8 cellular contexts compared by ENCODE assay signal in the genomic region with DNA sequence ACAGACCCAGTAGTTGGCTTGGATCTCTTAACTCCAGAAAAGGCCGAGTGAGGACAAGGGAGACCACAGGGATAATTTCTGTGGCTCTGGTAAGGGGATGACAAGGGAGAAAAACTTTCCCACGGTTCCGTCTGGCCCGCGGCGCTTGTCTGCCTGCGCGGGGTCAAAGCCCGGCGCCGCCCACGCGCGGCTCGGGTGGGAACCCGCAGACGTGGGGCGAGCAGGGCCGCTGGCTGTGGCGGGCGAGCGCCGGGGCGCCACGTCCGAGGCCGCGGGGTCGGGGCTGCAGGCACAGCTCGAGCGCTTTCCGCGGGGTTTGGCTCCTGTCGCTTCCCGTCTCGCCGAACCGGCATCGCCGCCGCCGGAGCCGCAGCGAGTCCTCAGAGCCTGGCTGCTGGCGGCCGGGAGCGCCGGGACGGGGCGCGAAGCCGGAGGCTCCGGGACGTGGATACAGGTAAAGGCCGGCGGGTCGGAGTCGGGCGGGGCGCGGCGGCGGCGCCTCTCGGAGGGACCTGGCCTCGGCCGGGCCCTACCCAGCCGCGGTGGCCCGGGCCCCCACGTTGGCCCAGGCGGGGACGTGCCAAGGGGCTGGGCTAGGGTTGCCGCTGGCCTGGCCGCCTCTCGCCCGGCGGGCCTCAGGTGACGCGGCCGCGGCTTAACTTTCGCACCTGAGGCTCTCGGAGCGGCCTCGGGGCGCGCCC. TPM values are rescaled to one million over a fixed set of nuclear protein-coding genes. Genes with fewer than 3 reads are reported as not detected.
DNase-seq lines count a peak whose midpoint lies in the region; ATAC-seq, FAIRE-seq and TF ChIP-seq lines count a peak whose summit lies in the region.

Gene RNF180, plus strand, starts transcription at position 344 of the 701 bp plus-strand sequence. CDS start 34,965 bp downstream, outside the sequence.

- H3K4me1 ChIP-seq in neuron (ENCODE audit: insufficient read depth, low read length): peaks cover 5% of the 10 kb centered on the region

- H3K9me3 ChIP-seq in neuron (ENCODE audit: low read length): no peaks in the 10 kb centered on the region

- H3K4me3 Mint-ChIP-seq in activated T-helper 1 cell treated with anti-CD3 and anti-CD28 coated beads, Interleukin-12 subunit alpha, Interleukin-12 subunit beta, Interleukin-2, Interleukin-4 antibody, amounts not matched to agents 30 ng/mL and 10 ng/mL and 1 ng/mL, durations not matched to agents 14 hours and 24 hours and 36 hours: peak within 1 kb of the TSS; percentile 19
- H3K4me3 Mint-ChIP-seq in glutamatergic neuron (ENCODE audit: unreplicated experiment): peak within 1 kb of the TSS; percentile 94

- H2AFZ ChIP-seq in neuron (ENCODE audit: low read depth, low read length): peak within 1 kb of the TSS; percentile 98

- TF ChIP-seq CTCF in D721Med (IDR thresholded peaks at IDR 0.05; ENCODE audit: insufficient read depth, missing control alignments) (no peak), glutamatergic neuron (IDR thresholded peaks at IDR 0.05; ENCODE audit: partially characterized antibody, unreplicated experiment) (no peak)

- H3K9me3 Mint-ChIP-seq in activated T-helper 1 cell treated with anti-CD3 and anti-CD28 coated beads, Interleukin-12 subunit alpha, Interleukin-12 subunit beta, Interleukin-2, Interleukin-4 antibody, amounts not matched to agents 30 ng/mL and 10 ng/mL and 1 ng/mL, durations not matched to agents 14 hours and 24 hours and 36 hours: no peaks in the 10 kb centered on the region
- H3K9me3 Mint-ChIP-seq in glutamatergic neuron (ENCODE audit: unreplicated experiment): peaks cover 4% of the 10 kb centered on the region

- H3K27ac Mint-ChIP-seq in activated T-helper 1 cell treated with anti-CD3 and anti-CD28 coated beads, Interleukin-12 subunit alpha, Interleukin-12 subunit beta, Interleukin-2, Interleukin-4 antibody, amounts not matched to agents 30 ng/mL and 10 ng/mL and 1 ng/mL, durations not matched to agents 14 hours and 24 hours and 36 hours: no peak within 1 kb of the TSS
- H3K27ac Mint-ChIP-seq in glutamatergic neuron (ENCODE audit: unreplicated experiment): peak within 1 kb of the TSS; percentile 14

- no peaks in the 10 kb centered on the region for H3K36me3 Mint-ChIP-seq in activated T-helper 1 cell treated with anti-CD3 and anti-CD28 coated beads, Interleukin-12 subunit alpha, Interleukin-12 subunit beta, Interleukin-2, Interleukin-4 antibody, amounts not matched to agents 30 ng/mL and 10 ng/mL and 1 ng/mL, durations not matched to agents 14 hours and 24 hours and 36 hours (ENCODE audit: low read depth)
- H3K36me3 Mint-ChIP-seq in glutamatergic neuron (ENCODE audit: unreplicated experiment): no peaks in the 10 kb centered on the region

- DNase-seq in D721Med (ENCODE audit: insufficient read length, low spot score) (peak; percentile 32), glutamatergic neuron (peak; percentile 80), SW 1271 (lab: John Stamatoyannopoulos, UW) (no peak), CD1c-positive myeloid dendritic cell (ENCODE audit: extremely low spot score) (no peak)
- DNase-seq in activated T-helper 1 cell treated with anti-CD3 and anti-CD28 coated beads, Interleukin-12 subunit alpha, Interleukin-12 subunit beta, Interleukin-2, Interleukin-4 antibody, amounts not matched to agents 30 ng/mL and 10 ng/mL and 1 ng/mL, durations not matched to agents 14 hours and 24 hours and 36 hours (ENCODE audit: low spot score): no peak

- no peaks in the 10 kb centered on the region for H3K4me1 Mint-ChIP-seq in activated T-helper 1 cell treated with anti-CD3 and anti-CD28 coated beads, Interleukin-12 subunit alpha, Interleukin-12 subunit beta, Interleukin-2, Interleukin-4 antibody, amounts not matched to agents 30 ng/mL and 10 ng/mL and 1 ng/mL, durations not matched to agents 14 hours and 24 hours and 36 hours (ENCODE audit: low read depth)
- H3K4me1 Mint-ChIP-seq in glutamatergic neuron (ENCODE audit: low read depth, unreplicated experiment): peaks cover 2% of the 10 kb centered on the region

- FAIRE-seq in D721Med (lab: Jason Lieb, UNC): no peak

- peaks cover 42% of the 10 kb centered on the region for H3K27me3 ChIP-seq in neuron (ENCODE audit: insufficient read depth, low read length)

- ATAC-seq in HG02759 (IDR thresholded peaks at IDR 0.05; ENCODE audit: unreplicated experiment) (peak; percentile 65), GM18867 (IDR thresholded peaks at IDR 0.05; ENCODE audit: unreplicated experiment) (no peak)

- H3K27me3 Mint-ChIP-seq in activated T-helper 1 cell treated with anti-CD3 and anti-CD28 coated beads, Interleukin-12 subunit alpha, Interleukin-12 subunit beta, Interleukin-2, Interleukin-4 antibody, amounts not matched to agents 30 ng/mL and 10 ng/mL and 1 ng/mL, durations not matched to agents 14 hours and 24 hours and 36 hours (ENCODE audit: insufficient read depth): peaks cover 27% of the 10 kb centered on the region
- peaks cover 6% of the 10 kb centered on the region for H3K27me3 Mint-ChIP-seq in glutamatergic neuron (ENCODE audit: unreplicated experiment)

- intact Hi-C loops in activated T-helper 1 cell treated with anti-CD3 and anti-CD28 coated beads, Interleukin-12 subunit alpha, Interleukin-12 subunit beta, Interleukin-2, Interleukin-4 antibody, amounts not matched to agents 30 ng/mL and 10 ng/mL and 1 ng/mL, durations not matched to agents 14 hours and 24 hours and 36 hours (cut with micrococcal nuclease): no loop called here

- no peaks in the 10 kb centered on the region for H3K36me3 ChIP-seq in neuron (ENCODE audit: insufficient read depth, low read length)

- H3K4me3 ChIP-seq in neuron (ENCODE audit: low read length): peak within 1 kb of the TSS; percentile 67

RNA-seq across cellular contexts. Expression of gene RNF180, which starts in this region (rescaled TPM):
- total RNA-seq in activated T-helper 1 cell treated with anti-CD3 and anti-CD28 coated beads, Interleukin-12 subunit alpha, Interleukin-12 subunit beta, Interleukin-2, Interleukin-4 antibody, amounts not matched to agents 30 ng/mL and 10 ng/mL and 1 ng/mL, durations not matched to agents 14 hours and 24 hours and 36 hours: not detected in 2 replicates
- total RNA-seq in glutamatergic neuron (ENCODE audit: unreplicated experiment): 9.1 TPM

Comparison
In these comparisons a context has a peak if more than half of its experiments do, and no peak if none do; other contexts are left out.
1. RNA of gene RNF180 (total RNA-seq): 9.1 TPM in glutamatergic neuron (single experiment); not detected in activated T-helper 1 cell treated with anti-CD3 and anti-CD28 coated beads, Interleukin-12 subunit alpha, Interleukin-12 subunit beta, Interleukin-2, Interleukin-4 antibody, amounts not matched to agents 30 ng/mL and 10 ng/mL and 1 ng/mL, durations not matched to agents 14 hours and 24 hours and 36 hours; every median in the first group is over 10 times any median in the second.
2. DNase-seq: peak in D721Med (single experiment) and glutamatergic neuron (single experiment); none in activated T-helper 1 cell treated with anti-CD3 and anti-CD28 coated beads, Interleukin-12 subunit alpha, Interleukin-12 subunit beta, Interleukin-2, Interleukin-4 antibody, amounts not matched to agents 30 ng/mL and 10 ng/mL and 1 ng/mL, durations not matched to agents 14 hours and 24 hours and 36 hours (single experiment), SW 1271 (0 of 2) and CD1c-positive myeloid dendritic cell (single experiment).